In genomic region chr5:150511641-150512367, GRCh38 we compare ENCODE assay signal across 9 cellular contexts. TPM values are rescaled to one million over a fixed set of nuclear protein-coding genes. Genes with fewer than 3 reads are reported as not detected.
DNase-seq lines count a peak whose midpoint lies in the region; ATAC-seq and TF ChIP-seq lines count a peak whose summit lies in the region.
"Had no signal": no experiment of that assay in that cellular context is flagged by ENCODE, and none has a peak within 500 bp of the region (broad histone marks: within the 10 kb centered on the region; RNA-seq: fewer than 3 reads in every experiment).

No MANE protein-coding gene starts in this region.

- peak overlapping the region; percentile 6 for H3K27ac ChIP-seq in endodermal cell (ENCODE audit: low read depth, low read length)
- H3K27ac ChIP-seq in mesendoderm (ENCODE audit: low read depth, low read length) = peak overlapping the region; percentile 40
- peak overlapping the region; percentile 89 for H3K27ac ChIP-seq in vagina

- no peak overlapping the region for H4K5ac ChIP-seq in mesendoderm (ENCODE audit: low read length)

- no peak overlapping the region for H3K23ac ChIP-seq in mesendoderm (ENCODE audit: low read length)

- ATAC-seq in Right ventricle myocardium inferior (peak; percentile 47), GM18519 (IDR thresholded peaks at IDR 0.05; ENCODE audit: low FRiP score, unreplicated experiment) (no peak), GM19452 (IDR thresholded peaks at IDR 0.05; ENCODE audit: unreplicated experiment) (no peak), HG03175 (IDR thresholded peaks at IDR 0.05; ENCODE audit: unreplicated experiment) (no peak)

- peak overlapping the region; percentile 34 for H3K56ac ChIP-seq in mesendoderm (ENCODE audit: low read length)

- no peak overlapping the region for H3K18ac ChIP-seq in mesendoderm (ENCODE audit: low read length)

- H3K36me3 ChIP-seq in endodermal cell (ENCODE audit: control insufficient read depth, insufficient read depth, low read length) = no peaks in the 10 kb centered on the region
- no peaks in the 10 kb centered on the region for H3K36me3 ChIP-seq in mesendoderm (ENCODE audit: control insufficient read depth, insufficient read depth, low read length)
- no peaks in the 10 kb centered on the region for H3K36me3 ChIP-seq in vagina

- peak overlapping the region; percentile 22 for H3K4me3 ChIP-seq in endodermal cell (ENCODE audit: low read length)
- no peak overlapping the region for H3K4me3 ChIP-seq in mesendoderm (ENCODE audit: low read length)
- H3K4me3 ChIP-seq in vagina = no peak overlapping the region

- peaks cover 88% of the 10 kb centered on the region for H3K79me2 ChIP-seq in mesendoderm (ENCODE audit: control insufficient read depth, insufficient read depth, low read length)

- no peak overlapping the region for H3K4me2 ChIP-seq in mesendoderm (ENCODE audit: low read length)

- H3K27me3 Mint-ChIP-seq in endodermal cell (ENCODE audit: insufficient read depth) = no peaks in the 10 kb centered on the region
- H3K27me3 Mint-ChIP-seq: B cell had no signal

- 37 to 64% methylated on average over 4 to 6 of the region's 6 CpGs for WGBS in endodermal cell (ENCODE audit: insufficient coverage in 1 of 2, insufficient read length in 1 of 2), 2 experiments
- WGBS in mesendoderm (ENCODE audit: extremely low coverage, insufficient coverage, low lambda C conversion rate) = no CpG with 5 or more reads among the region's 6 CpGs

- no peak overlapping the region for H2BK5ac ChIP-seq in mesendoderm (ENCODE audit: low read length)

- H3K4ac ChIP-seq in mesendoderm (ENCODE audit: low read depth, low read length) = no peak overlapping the region

- H3K27me3 ChIP-seq in endodermal cell (ENCODE audit: control insufficient read depth, insufficient read depth, low read length, poor library complexity, severe bottlenecking) (no peaks in the 10 kb centered on the region), mesendoderm (ENCODE audit: insufficient read depth, low read length, poor library complexity) (no peaks in the 10 kb centered on the region), vagina (no peaks in the 10 kb centered on the region)

- H2BK120ac ChIP-seq in mesendoderm (ENCODE audit: low read depth, low read length) = no peak overlapping the region

- H3K9ac ChIP-seq in endodermal cell (ENCODE audit: extremely low read depth, low read length, poor library complexity, severe bottlenecking) = no peak overlapping the region
- H3K9ac ChIP-seq in mesendoderm (ENCODE audit: low read length) = peak overlapping the region; percentile 44

- DNase-seq in Right ventricle myocardium inferior (ENCODE audit: missing footprints) (no peak), cardiac septum (ENCODE audit: low spot score) (no peak), endodermal cell (peak; percentile 84), mesendoderm (peak; percentile 79), vagina (ENCODE audit: extremely low spot score in 2 of 2) (no peak)

- peaks cover 2% of the 10 kb centered on the region for H3K36me3 Mint-ChIP-seq in endodermal cell (ENCODE audit: low read depth)

- peaks cover 46% of the 10 kb centered on the region for H3K79me1 ChIP-seq in mesendoderm (ENCODE audit: low read length)

- H3K4me1 Mint-ChIP-seq in endodermal cell = peaks cover 62% of the 10 kb centered on the region
- H3K4me1 Mint-ChIP-seq: B cell had no signal

- H3K27ac Mint-ChIP-seq in endodermal cell = peak overlapping the region; percentile 44
- H3K27ac Mint-ChIP-seq: B cell had no signal

- no peak for TF ChIP-seq POLR2A in vagina (IDR thresholded peaks at IDR 0.05)

- intact Hi-C loops in Right ventricle myocardium inferior (cut with DNase I) = no loop called here
- intact Hi-C loops in cardiac septum (cut with DNase I) = no loop called here
- intact Hi-C loops in vagina (cut with DNase I) = no loop called here

- H3K4me3 Mint-ChIP-seq in endodermal cell = peak overlapping the region; percentile 36
- H3K4me3 Mint-ChIP-seq: B cell had no signal

- no peak overlapping the region for H2BK15ac ChIP-seq in mesendoderm (replicated peaks; ENCODE audit: low read depth)

- H3K4me1 ChIP-seq in endodermal cell (ENCODE audit: control insufficient read depth, insufficient read depth, low read length) (peaks cover 32% of the 10 kb centered on the region), mesendoderm (ENCODE audit: control insufficient read depth, low read depth, low read length) (peaks cover 26% of the 10 kb centered on the region), vagina (peaks cover 99% of the 10 kb centered on the region)

- no peaks in the 10 kb centered on the region for H3K9me3 Mint-ChIP-seq in endodermal cell

- H4K8ac ChIP-seq in mesendoderm (ENCODE audit: low read depth, low read length) = no peak overlapping the region

- TF ChIP-seq CTCF in endodermal cell (conservative IDR thresholded peaks at IDR 0.05) = no peak
- no peak for TF ChIP-seq CTCF in vagina (IDR thresholded peaks at IDR 0.05)

- H3K9me3 ChIP-seq in endodermal cell (ENCODE audit: control insufficient read depth, low read length) (no peaks in the 10 kb centered on the region), vagina (no peaks in the 10 kb centered on the region)

- H2AK5ac ChIP-seq in mesendoderm (ENCODE audit: low read length) = no peak overlapping the region

RNA-seq across cellular contexts. Expression of gene NDST1, which starts 3.9 kb away (rescaled TPM):
- total RNA-seq in Right ventricle myocardium inferior (60.4 TPM), cardiac septum (67.6 TPM), endodermal cell (10 to 100 TPM; 53.3 to 71.7 TPM), vagina (73.9 TPM)
- 40.7 TPM for polyA plus RNA-seq in endodermal cell (2013, experiment 1 of 2)
- 37.5 TPM for polyA plus RNA-seq in endodermal cell (2013, experiment 2 of 2)
- polyA plus RNA-seq in mesendoderm (2013, experiment 1 of 2) = 36.0 TPM
- polyA plus RNA-seq in mesendoderm (2013, experiment 2 of 2) = 34.9 TPM

Comparison
In these comparisons a context has a peak if more than half of its experiments do, and no peak if none do; other contexts are left out.
1. DNase-seq: peak in endodermal cell (single experiment) and mesendoderm (single experiment); none in Right ventricle myocardium inferior (single experiment), cardiac septum (single experiment) and vagina (0 of 2).
2. H3K27ac ChIP-seq: peak in every context shown above with its lines; median percentile 89 in vagina; 40 in mesendoderm; 6 in endodermal cell.